Comparison of ENCODE assay signal across 23 cellular contexts in the genomic region with DNA sequence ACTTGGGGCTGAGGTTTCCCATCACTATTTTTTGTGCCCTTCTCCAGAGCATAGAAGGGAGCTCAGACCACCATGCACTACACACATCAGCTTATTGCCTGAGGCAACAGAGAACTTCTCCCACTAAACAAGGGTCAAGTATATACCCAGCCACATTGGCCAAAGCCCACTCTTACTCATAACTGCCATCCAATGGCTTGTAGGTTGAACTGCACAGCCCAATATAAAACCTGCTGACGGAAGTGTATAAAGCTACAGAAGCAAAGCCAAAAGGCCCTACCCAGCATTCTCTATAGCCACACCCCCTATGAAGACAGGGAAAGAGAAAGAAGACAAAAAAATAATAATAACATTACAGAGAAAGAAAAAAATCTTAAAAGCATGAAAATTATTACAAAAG.
"Had no signal": no experiment of that assay in that cellular context is flagged by ENCODE, and none has a peak within 500 bp of the region (broad histone marks: within the 10 kb centered on the region; RNA-seq: fewer than 3 reads in every experiment).

No MANE protein-coding gene starts in this region.

- H3K27me3 ChIP-seq: ascending aorta, hepatocyte, neutrophil, ovary, tibial artery had no signal

- H3K4me2 ChIP-seq: hepatocyte had no signal

- H3K36me3 ChIP-seq: neutrophil, ovary had no signal

- H3K4me1 Mint-ChIP-seq: nephron had no signal

- H3K4me3 Mint-ChIP-seq: activated CD8-positive, alpha-beta T cell treated with anti-CD3 and anti-CD28 coated beads, Interleukin-2, amount 10 ng/mL, durations not matched to agents 7 days and 5 days; activated T-helper 1 cell treated with anti-CD3 and anti-CD28 coated beads, Interleukin-12 subunit alpha, Interleukin-12 subunit beta, Interleukin-2, Interleukin-4 antibody, amounts not matched to agents 30 ng/mL and 10 ng/mL and 1 ng/mL, durations not matched to agents 14 hours and 24 hours and 36 hours; nephron; stimulated activated naive CD8-positive, alpha-beta T cell treated with anti-CD3 and anti-CD28 coated beads, Interleukin-15, Interleukin-2, amounts not matched to agents 100 ng/mL and 50 ng/mL, for 24 hours had no signal

- H3K27me3 Mint-ChIP-seq: stimulated activated naive CD8-positive, alpha-beta T cell treated with anti-CD3 and anti-CD28 coated beads, Interleukin-15, Interleukin-2, amounts not matched to agents 100 ng/mL and 50 ng/mL, for 24 hours had no signal

- DNase-seq: activated CD4-positive, alpha-beta T cell treated with anti-CD3 and anti-CD28 coated beads for 1 hour; activated CD4-positive, alpha-beta T cell treated with anti-CD3 and anti-CD28 coated beads, Interleukin-2, amount 50 U/mL, for 1 hour; activated CD8-positive, alpha-beta T cell treated with anti-CD3 and anti-CD28 coated beads, Interleukin-2, amount 10 ng/mL, durations not matched to agents 7 days and 5 days; activated gamma-delta T cell; central memory CD4-positive, alpha-beta T cell; dermis blood vessel endothelial cell; effector CD8-positive, alpha-beta T cell; foreskin melanocyte; glutamatergic neuron; ovary; psoas muscle; right cardiac atrium; stimulated activated CD4-positive, alpha-beta T cell treated with anti-CD3 and anti-CD28 coated beads, Interleukin-1b, Interleukin-23, amount 100 ng/mL, for 48 hours; T-helper 2 cell; tibial artery had no signal

- H3K27ac Mint-ChIP-seq: activated CD8-positive, alpha-beta T cell treated with anti-CD3 and anti-CD28 coated beads, Interleukin-2, amount 10 ng/mL, durations not matched to agents 7 days and 5 days; activated naive CD4-positive, alpha-beta T cell treated with anti-CD3 and anti-CD28 coated beads, Interleukin-2, amount 50 U/mL, for 72 hours; activated T-helper 1 cell treated with anti-CD3 and anti-CD28 coated beads, Interleukin-12 subunit alpha, Interleukin-12 subunit beta, Interleukin-2, Interleukin-4 antibody, amounts not matched to agents 30 ng/mL and 10 ng/mL and 1 ng/mL, durations not matched to agents 14 hours and 24 hours and 36 hours; nephron; stimulated activated naive CD8-positive, alpha-beta T cell treated with anti-CD3 and anti-CD28 coated beads, Interleukin-15, Interleukin-2, amounts not matched to agents 100 ng/mL and 50 ng/mL, for 24 hours had no signal

- H3K9me3 ChIP-seq: neutrophil, ovary, tibial artery had no signal

- ATAC-seq: activated CD8-positive, alpha-beta T cell treated with anti-CD3 and anti-CD28 coated beads, Interleukin-2, amount 10 ng/mL, durations not matched to agents 7 days and 5 days; activated naive CD4-positive, alpha-beta T cell treated with anti-CD3 and anti-CD28 coated beads, Interleukin-2, amount 50 U/mL, for 72 hours had no signal

- H3K4me1 ChIP-seq: ascending aorta, psoas muscle, tibial artery had no signal

- H2AFZ ChIP-seq: hepatocyte had no signal

- H3K4me3 ChIP-seq: ascending aorta, hepatocyte, ovary, psoas muscle, tibial artery had no signal

- H3K27ac ChIP-seq: ascending aorta, hepatocyte, neutrophil, ovary, psoas muscle, tibial artery, VCaP had no signal
